Comparison of ENCODE assay signal across 8 cellular contexts in the genomic region with DNA sequence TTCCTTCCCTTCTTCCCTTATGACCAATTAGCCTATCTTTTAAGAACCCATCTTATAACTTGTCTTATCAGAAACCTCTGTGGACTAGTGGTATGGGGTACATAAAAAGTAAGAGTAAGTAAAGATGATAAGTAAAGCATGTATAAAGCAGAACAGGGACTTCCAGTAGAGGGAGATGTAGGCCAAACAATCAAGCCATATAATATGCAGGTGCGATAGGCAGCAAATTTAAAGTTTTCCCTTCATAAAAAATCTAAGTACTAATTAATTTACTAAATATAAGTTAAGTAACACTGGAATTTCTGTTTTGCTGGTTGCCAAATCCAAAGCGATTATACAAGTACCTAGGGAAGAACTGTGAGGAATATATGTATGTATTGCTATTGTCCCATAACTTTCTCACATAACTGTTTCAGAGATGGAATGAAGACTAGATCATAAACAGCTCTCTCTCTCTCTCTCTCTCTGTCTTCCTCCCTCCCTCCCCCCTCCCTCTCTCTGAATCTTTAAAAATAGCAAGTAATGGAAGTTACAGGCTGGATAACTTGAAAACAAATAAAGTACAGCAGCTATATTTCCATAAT. TPM values are rescaled to one million over a fixed set of nuclear protein-coding genes. Genes with fewer than 3 reads are reported as not detected.
DNase-seq lines count a peak whose midpoint lies in the region; ATAC-seq and TF ChIP-seq lines count a peak whose summit lies in the region.

No MANE protein-coding gene starts in this region.

- no peak overlapping the region for H3K27ac Mint-ChIP-seq in CD14-positive monocyte

- intact Hi-C loops in CD14-positive monocyte (cut with micrococcal nuclease) (no loop called here), Right ventricle myocardium superior (cut with DNase I) (no loop called here)

- ATAC-seq in HG03064 (IDR thresholded peaks at IDR 0.05; ENCODE audit: low read depth, unreplicated experiment) = peak; percentile 69
- no peak for ATAC-seq in HG03196 (IDR thresholded peaks at IDR 0.05; ENCODE audit: unreplicated experiment)
- no peak for ATAC-seq in Right ventricle myocardium superior (ENCODE audit: poor library complexity)

- TF ChIP-seq CTCF in GM12872 (IDR thresholded peaks at IDR 0.05; ENCODE audit: insufficient read depth, low read depth, low read length) (peak; percentile 43; the same call in 2 of the 3 replicates), CD14-positive monocyte (IDR thresholded peaks at IDR 0.05) (no peak)

- H3K4me1 Mint-ChIP-seq in CD14-positive monocyte = no peaks in the 10 kb centered on the region

- H3K36me3 Mint-ChIP-seq in CD14-positive monocyte = peaks cover 8 to 13% of the 10 kb centered on the region in 2 donors

- H3K27me3 Mint-ChIP-seq in CD14-positive monocyte (ENCODE audit: low read depth in 3 of 3) = no peaks in the 10 kb centered on the region

- peak; percentile 13 for DNase-seq in SHP77 treated with DMSO at 0.1 percent for 48 hours (lab: John Stamatoyannopoulos, UW)
- DNase-seq in iris pigment epithelial cell (ENCODE audit: low read depth) = peak; percentile 31
- DNase-seq in CD14-positive monocyte (ENCODE audit: low spot score) = no peak
- no peak for DNase-seq in NCI-H1930 (lab: John Stamatoyannopoulos, UW)
- no peak for DNase-seq in Right ventricle myocardium superior

- H3K9me3 Mint-ChIP-seq in CD14-positive monocyte = peaks cover 0 to under 1% (median 0%) of the 10 kb centered on the region in 7 donors

- H3K4me3 Mint-ChIP-seq in CD14-positive monocyte = no peak overlapping the region

RNA-seq across cellular contexts. Expression of gene METTL25, which starts 25.7 kb away (rescaled TPM):
- 10 to 100 TPM in 1 of 2 donors, 1 to 10 TPM in 1; 8.1 to 12.2 TPM for polyA plus RNA-seq in CD14-positive monocyte
- total RNA-seq in Right ventricle myocardium superior = 18.1 TPM

RNA-seq across cellular contexts. Expression of gene CCDC59, which starts 25.8 kb away (rescaled TPM):
- 10 to 100 TPM; 55.3 to 70.9 TPM for polyA plus RNA-seq in CD14-positive monocyte
- total RNA-seq in Right ventricle myocardium superior = 24.3 TPM

Comparison
In these comparisons a context has a peak if more than half of its experiments do, and no peak if none do; other contexts are left out.
1. DNase-seq: peak in SHP77 treated with DMSO at 0.1 percent for 48 hours (single experiment) and iris pigment epithelial cell (single experiment); none in CD14-positive monocyte (single experiment), NCI-H1930 (0 of 2) and Right ventricle myocardium superior (single experiment).